Comparison of ENCODE assay signal across 24 cellular contexts in genomic region chr5:87762631-87763030, GRCh38.
A peak's percentile ranks its signal among the peaks of the same experiment; 100 is the strongest.
DNase-seq lines count a peak whose midpoint lies in the region; FAIRE-seq and TF ChIP-seq lines count a peak whose summit lies in the region.
"Had no signal": no experiment of that assay in that cellular context is flagged by ENCODE, and none has a peak within 500 bp of the region (broad histone marks: within the 10 kb centered on the region; RNA-seq: fewer than 3 reads in every experiment).

No MANE protein-coding gene starts in this region.

- dilution Hi-C loops in mammary epithelial cell (cut with HindIII; ENCODE audit: low sequenced_read_pairs) = no loop called here

- H3K4me2 ChIP-seq in mammary epithelial cell (ENCODE audit: insufficient read depth, low read depth, low read length) (no peak overlapping the region), PC-9 (no peak overlapping the region)
- H3K4me2 ChIP-seq: A549; BLaER1 treated with 17β-estradiol and CSF1 and Interleukin-3, amounts not matched to agents 10 nM and 100 nM had no signal

- H2AFZ ChIP-seq in mammary epithelial cell (ENCODE audit: low read depth, low read length) (peak overlapping the region; percentile 59), PC-9 (0 out of 2 replicates have a peak overlapping the region, but pooled peaks have one; percentile 37)

- BruUV-seq in mammary epithelial cell (replicated peaks; lab: Mats Ljungman, UMichigan) = no TSS peak
- BruUV-seq in PC-9 (replicated peaks; lab: Mats Ljungman, UMichigan) = no TSS peak
- BruUV-seq in Calu3 (replicated peaks; lab: Mats Ljungman, UMichigan) = no TSS peak

- no peaks in the 10 kb centered on the region for H3K27me3 Mint-ChIP-seq in Calu3 (ENCODE audit: unreplicated experiment)

- no peaks in the 10 kb centered on the region for H4K20me1 ChIP-seq in mammary epithelial cell (ENCODE audit: insufficient read depth, low read length)
- no peaks in the 10 kb centered on the region for H4K20me1 ChIP-seq in PC-9 (ENCODE audit: insufficient read depth)
- H4K20me1 ChIP-seq: BLaER1 treated with 17β-estradiol and CSF1 and Interleukin-3, amounts not matched to agents 10 nM and 100 nM had no signal

- 38% methylated on average over 1 of the region's 1 CpG for WGBS in mammary epithelial cell (ENCODE audit: low coverage, missing lambda C conversion rate)

- in situ Hi-C loops in mammary epithelial cell (cut with MboI; ENCODE audit: low sequenced_read_pairs in 2 of 2) = loop anchor here in 1 of 2 donors (25.0 kb wide), 1 partner anchor 350 kb away; the partner anchor contains the start of gene CCNH

- no peaks in the 10 kb centered on the region for H3K9me3 ChIP-seq in mammary epithelial cell (replicated peaks; ENCODE audit: insufficient read depth, low read length)
- H3K9me3 ChIP-seq in breast epithelium = no peaks in the 10 kb centered on the region
- H3K9me3 ChIP-seq in PC-9 (ENCODE audit: insufficient read depth, low read depth) = no peaks in the 10 kb centered on the region
- H3K9me3 ChIP-seq: A549; BLaER1 treated with 17β-estradiol and CSF1 and Interleukin-3, amounts not matched to agents 10 nM and 100 nM had no signal

- H3K4me3 ChIP-seq in mammary epithelial cell (replicated peaks in 1 of 3; ENCODE audit: insufficient read depth in 1 of 3, low read depth in 2 of 3, low read length in 3 of 3) (no peak overlapping the region), breast epithelium (no peak overlapping the region), LNCaP clone FGC (ENCODE audit: low read depth, low read length) (no peak overlapping the region), PC-9 (no peak overlapping the region), epithelial cell of esophagus (ENCODE audit: low read length) (no peak overlapping the region)
- H3K4me3 ChIP-seq: A549; BLaER1 treated with 17β-estradiol and CSF1 and Interleukin-3, amounts not matched to agents 10 nM and 100 nM had no signal

- intact Hi-C loops in mammary epithelial cell (cut with micrococcal nuclease) (loop anchor here (5.0 kb wide), 2 partner anchors 220 to 335 kb away; no protein-coding TSS in a partner anchor), breast epithelium (cut with DNase I; ENCODE audit: low total_unique reads) (no loop called here), PC-9 (cut with micrococcal nuclease; ENCODE audit: unreplicated experiment) (no loop called here), Calu3 (cut with micrococcal nuclease; ENCODE audit: unreplicated experiment) (loop anchor here (5.0 kb wide), 1 partner anchor 790 kb away; no protein-coding TSS in a partner anchor)

- H3K79me2 ChIP-seq in mammary epithelial cell (ENCODE audit: insufficient read depth, low read length) = no peaks in the 10 kb centered on the region
- H3K79me2 ChIP-seq in PC-9 (ENCODE audit: low read depth) = no peaks in the 10 kb centered on the region

- DNase-seq in mammary epithelial cell (peak; percentile 41), breast epithelium (ENCODE audit: low spot score in 2 of 2) (no peak), LNCaP clone FGC (ENCODE audit: low read depth) (peak; percentile 71), PC-9 (no peak), epithelial cell of esophagus (ENCODE audit: low read depth) (peak; percentile 36), hepatic stellate cell (ENCODE audit: low spot score) (no peak), urothelium cell line (ENCODE audit: low spot score) (no peak), Calu3 (no peak)
- DNase-seq: AML-193; CD4-positive, alpha-beta memory T cell; CD4-positive, CD25-positive, alpha-beta regulatory T cell; CD8-positive, alpha-beta memory T cell; COR-L47; DMS79 treated with DMSO at 0.1 percent for 48 hours; GF-D8 had no signal

- POLR2A ChIA-PET in PC-9 (lab: Charles Lee; ENCODE audit: unreplicated experiment) = no interaction called here

- H3K27me3 ChIP-seq in mammary epithelial cell (ENCODE audit: insufficient read depth, low read length) (no peaks in the 10 kb centered on the region), breast epithelium (no peaks in the 10 kb centered on the region), PC-9 (ENCODE audit: insufficient read depth, low read depth) (no peaks in the 10 kb centered on the region)
- H3K27me3 ChIP-seq: BLaER1 treated with 17β-estradiol and CSF1 and Interleukin-3, amounts not matched to agents 10 nM and 100 nM had no signal

- H3K36me3 Mint-ChIP-seq in Calu3 (ENCODE audit: insufficient read depth, unreplicated experiment) = no peaks in the 10 kb centered on the region
- H3K36me3 Mint-ChIP-seq: CD14-positive monocyte; CD4-positive, alpha-beta memory T cell; CD4-positive, CD25-positive, alpha-beta regulatory T cell; CD8-positive, alpha-beta memory T cell had no signal

- H3K4me1 ChIP-seq in mammary epithelial cell (ENCODE audit: insufficient read depth, low read length) (peaks cover 4% of the 10 kb centered on the region), breast epithelium (no peaks in the 10 kb centered on the region), PC-9 (replicated peaks; ENCODE audit: insufficient read depth) (no peaks in the 10 kb centered on the region)
- H3K4me1 ChIP-seq: A549; BLaER1 treated with 17β-estradiol and CSF1 and Interleukin-3, amounts not matched to agents 10 nM and 100 nM had no signal

- no peak overlapping the region for H3K4me3 Mint-ChIP-seq in Calu3 (ENCODE audit: low read depth, unreplicated experiment)
- H3K4me3 Mint-ChIP-seq: B cell; CD14-positive monocyte; CD4-positive, alpha-beta memory T cell; CD4-positive, CD25-positive, alpha-beta regulatory T cell; CD8-positive, alpha-beta memory T cell had no signal

- FAIRE-seq in urothelium cell line (lab: Jason Lieb, UNC) = no peak
- FAIRE-seq: A549, D721Med, G401.6, GM12891, GM19239 had no signal

- H3F3A ChIP-seq in PC-9 (ENCODE audit: insufficient read depth, low read depth) = no peaks in the 10 kb centered on the region

- no peak for TF ChIP-seq POLR2A in breast epithelium (IDR thresholded peaks at IDR 0.05)

- H3K36me3 ChIP-seq in mammary epithelial cell (ENCODE audit: insufficient read depth, low read length) (no peaks in the 10 kb centered on the region), breast epithelium (no peaks in the 10 kb centered on the region), PC-9 (ENCODE audit: low read depth) (no peaks in the 10 kb centered on the region)
- H3K36me3 ChIP-seq: BLaER1 treated with 17β-estradiol and CSF1 and Interleukin-3, amounts not matched to agents 10 nM and 100 nM had no signal

- H3K27ac ChIP-seq in mammary epithelial cell (ENCODE audit: insufficient read depth, low read depth, low read length) (no peak overlapping the region), breast epithelium (no peak overlapping the region), PC-9 (no peak overlapping the region)
- H3K27ac ChIP-seq: 22Rv1; A549; BLaER1 treated with 17β-estradiol and CSF1 and Interleukin-3, amounts not matched to agents 10 nM and 100 nM had no signal

- no peaks in the 10 kb centered on the region for H3K9me2 ChIP-seq in PC-9 (ENCODE audit: insufficient read depth)

- H3K9me3 Mint-ChIP-seq in Calu3 (ENCODE audit: low read depth, unreplicated experiment) = peaks cover 2% of the 10 kb centered on the region
- H3K9me3 Mint-ChIP-seq: CD4-positive, CD25-positive, alpha-beta regulatory T cell had no signal

- CTCF ChIA-PET in mammary epithelial cell (lab: Charles Lee; ENCODE audit: low non-redundant PET) (no interaction called here), PC-9 (lab: Charles Lee) (no interaction called here), Calu3 (lab: Charles Lee) (no interaction called here)

- H3K27ac Mint-ChIP-seq in Calu3 (ENCODE audit: unreplicated experiment) = no peak overlapping the region
- H3K27ac Mint-ChIP-seq: B cell; CD4-positive, alpha-beta memory T cell; CD4-positive, CD25-positive, alpha-beta regulatory T cell; CD8-positive, alpha-beta memory T cell had no signal

- TF ChIP-seq CTCF in mammary epithelial cell (conservative IDR thresholded peaks at IDR 0.05 in 1 of 2, IDR thresholded peaks at IDR 0.05 in 1 of 2; ENCODE audit: extremely low read depth in 1 of 2, insufficient read depth in 1 of 2, low read depth in 1 of 2, low read length in 2 of 2) (no peak), breast epithelium (IDR thresholded peaks at IDR 0.05) (no peak), LNCaP clone FGC (IDR thresholded peaks at IDR 0.05; ENCODE audit: control insufficient read depth, extremely low read depth, insufficient read depth) (no peak), PC-9 (conservative IDR thresholded peaks at IDR 0.05) (no peak), epithelial cell of esophagus (IDR thresholded peaks at IDR 0.05; ENCODE audit: insufficient read depth, low read depth, low read length, missing control alignments) (no peak), Calu3 (IDR thresholded peaks at IDR 0.05; ENCODE audit: unreplicated experiment) (no peak)

- no peak overlapping the region for H3K9ac ChIP-seq in mammary epithelial cell (ENCODE audit: insufficient read depth, low read length)
- H3K9ac ChIP-seq: BLaER1 treated with 17β-estradiol and CSF1 and Interleukin-3, amounts not matched to agents 10 nM and 100 nM had no signal

- peaks cover 11% of the 10 kb centered on the region for H3K4me1 Mint-ChIP-seq in Calu3 (ENCODE audit: low read depth, unreplicated experiment)
- H3K4me1 Mint-ChIP-seq: B cell; CD14-positive monocyte; CD4-positive, alpha-beta memory T cell; CD4-positive, CD25-positive, alpha-beta regulatory T cell; CD8-positive, alpha-beta memory T cell had no signal

Comparison
In these comparisons a context has a peak if more than half of its experiments do, and no peak if none do; other contexts are left out.
1. DNase-seq: peak in mammary epithelial cell (single experiment), LNCaP clone FGC (single experiment) and epithelial cell of esophagus (single experiment); none in breast epithelium (0 of 2), PC-9 (0 of 2), hepatic stellate cell (single experiment), urothelium cell line (single experiment) and Calu3 (single experiment).
2. intact Hi-C loops: an anchor here in mammary epithelial cell (5.0 kb wide) and Calu3 (5.0 kb wide); none called in breast epithelium and PC-9.